ENCODE assay signal across 2 cellular contexts in genomic region chr16:5073771-5074170, GRCh38. TPM values are rescaled to one million over a fixed set of nuclear protein-coding genes. Genes with fewer than 3 reads are reported as not detected.
"Had no signal": no experiment of that assay in that cellular context is flagged by ENCODE, and none has a peak within 500 bp of the region (broad histone marks: within the 10 kb centered on the region; RNA-seq: fewer than 3 reads in every experiment).

No MANE protein-coding gene starts in this region.

RNA-seq across cellular contexts. Expression of gene C16orf89, which starts 8.0 kb away (rescaled TPM):
- total RNA-seq: HFFc6, K562 had no signal
- polyA plus RNA-seq: K562 had no signal
